1 cellular context compared by ENCODE assay signal in genomic region chr2:231706731-231707624, GRCh38.
A peak's percentile ranks its signal among the peaks of the same experiment; 100 is the strongest.
TF ChIP-seq lines count a peak whose summit lies in the region.

No MANE protein-coding gene starts in this region.

TF ChIP-seq in HepG2, 621 proteins besides CTCF, POLR2A, EP300 and RAD21 (continued from another document and continues in another):
- TF ChIP-seq, protein P1, sequence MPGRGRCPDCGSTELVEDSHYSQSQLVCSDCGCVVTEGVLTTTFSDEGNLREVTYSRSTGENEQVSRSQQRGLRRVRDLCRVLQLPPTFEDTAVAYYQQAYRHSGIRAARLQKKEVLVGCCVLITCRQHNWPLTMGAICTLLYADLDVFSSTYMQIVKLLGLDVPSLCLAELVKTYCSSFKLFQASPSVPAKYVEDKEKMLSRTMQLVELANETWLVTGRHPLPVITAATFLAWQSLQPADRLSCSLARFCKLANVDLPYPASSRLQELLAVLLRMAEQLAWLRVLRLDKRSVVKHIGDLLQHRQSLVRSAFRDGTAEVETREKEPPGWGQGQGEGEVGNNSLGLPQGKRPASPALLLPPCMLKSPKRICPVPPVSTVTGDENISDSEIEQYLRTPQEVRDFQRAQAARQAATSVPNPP (CRISPR knock-in tag; IDR thresholded peaks at IDR 0.05) = no peak; the same call in 1 of the 2 replicates
- TF ChIP-seq ZBTB42 (CRISPR knock-in tag; IDR thresholded peaks at IDR 0.05) (0 out of 2 replicates have a peak, but pooled peaks have one; percentile 31), ZNF10 (CRISPR knock-in tag; IDR thresholded peaks at IDR 0.05; ENCODE audit: borderline replicate concordance, low read depth) (no peak), UBTF (CRISPR knock-in tag; IDR thresholded peaks at IDR 0.05) (peak; percentile 90), SMARCC2 (IDR thresholded peaks at IDR 0.05) (no peak), ZNF558 (CRISPR knock-in tag; IDR thresholded peaks at IDR 0.05; ENCODE audit: borderline replicate concordance) (peak; percentile 67; the same call in 1 of the 2 replicates), ZNF547 (CRISPR knock-in tag; IDR thresholded peaks at IDR 0.05) (peak; percentile 62), POLR2AphosphoS5 (IDR thresholded peaks at IDR 0.05; ENCODE audit: low read depth, low read length) (peak; percentile 73), PHF8 (CRISPR knock-in tag; IDR thresholded peaks at IDR 0.05) (peak; percentile 86), SALL2 (CRISPR knock-in tag; IDR thresholded peaks at IDR 0.05) (no peak), ZNF691 (CRISPR knock-in tag; IDR thresholded peaks at IDR 0.05; ENCODE audit: borderline replicate concordance, low read depth) (no peak), DBP (CRISPR knock-in tag; IDR thresholded peaks at IDR 0.05; ENCODE audit: not compliant biosample characterization) (no peak), ZNF550 (CRISPR knock-in tag; IDR thresholded peaks at IDR 0.05; ENCODE audit: borderline replicate concordance) (no peak), RARG (CRISPR knock-in tag; IDR thresholded peaks at IDR 0.05; ENCODE audit: low read depth) (no peak), ZNF3 (CRISPR knock-in tag; IDR thresholded peaks at IDR 0.05) (no peak), NFE2L1 (CRISPR knock-in tag; IDR thresholded peaks at IDR 0.05; ENCODE audit: borderline replicate concordance) (no peak), SKI (IDR thresholded peaks at IDR 0.05; ENCODE audit: partially characterized antibody) (peak; percentile 12), STAT6 (CRISPR knock-in tag; IDR thresholded peaks at IDR 0.05; ENCODE audit: borderline replicate concordance) (no peak), RXRB (CRISPR knock-in tag; IDR thresholded peaks at IDR 0.05; ENCODE audit: borderline replicate concordance) (peak; percentile 61; the same call in 1 of the 2 replicates), SNAPC2 (CRISPR knock-in tag; IDR thresholded peaks at IDR 0.05) (no peak; the same call in 1 of the 2 replicates), RELA (CRISPR knock-in tag; IDR thresholded peaks at IDR 0.05) (peak; percentile 56; the same call in 1 of the 2 replicates), ZMYM3 (CRISPR knock-in tag; IDR thresholded peaks at IDR 0.05) (peak; percentile 84), EHMT2 (IDR thresholded peaks at IDR 0.05; ENCODE audit: borderline replicate concordance, low read depth, low read length) (peak; percentile 78; the same call in 1 of the 2 replicates), PRMT3 (CRISPR knock-in tag; IDR thresholded peaks at IDR 0.05; ENCODE audit: borderline replicate concordance, low read depth) (peak; percentile 82; the same call in 1 of the 2 replicates), ZNF687 (CRISPR knock-in tag; IDR thresholded peaks at IDR 0.05) (peak; percentile 73), RFX1 (IDR thresholded peaks at IDR 0.05) (no peak), ZNF784 (CRISPR knock-in tag; IDR thresholded peaks at IDR 0.05; ENCODE audit: borderline replicate concordance) (no peak), ATF6 (CRISPR knock-in tag; conservative IDR thresholded peaks at IDR 0.05) (0 out of 2 replicates have a peak, but pooled peaks have one; percentile 27), TRIM24 (CRISPR knock-in tag; IDR thresholded peaks at IDR 0.05) (no peak), ZNF790 (CRISPR knock-in tag; IDR thresholded peaks at IDR 0.05; ENCODE audit: borderline replicate concordance) (no peak), ZNF674 (CRISPR knock-in tag; IDR thresholded peaks at IDR 0.05; ENCODE audit: low read depth) (no peak), NR1H2 (CRISPR knock-in tag; IDR thresholded peaks at IDR 0.05; ENCODE audit: borderline replicate concordance, low read depth) (0 out of 2 replicates have a peak, but pooled peaks have one; percentile 42), TBX2 (CRISPR knock-in tag; IDR thresholded peaks at IDR 0.05; ENCODE audit: borderline replicate concordance) (no peak), ZFP90 (CRISPR knock-in tag; IDR thresholded peaks at IDR 0.05; ENCODE audit: borderline replicate concordance) (peak; percentile 69; the same call in 1 of the 2 replicates), ZNF567 (CRISPR knock-in tag; IDR thresholded peaks at IDR 0.05; ENCODE audit: borderline replicate concordance) (0 out of 2 replicates have a peak, but pooled peaks have one; percentile 20), SAFB2 (CRISPR knock-in tag; IDR thresholded peaks at IDR 0.05; ENCODE audit: borderline replicate concordance, low read depth) (peak; percentile 68), ZFAT (CRISPR knock-in tag; conservative IDR thresholded peaks at IDR 0.05) (no peak), MED13 (CRISPR knock-in tag; IDR thresholded peaks at IDR 0.05) (peak; percentile 70), TMF1 (CRISPR knock-in tag; IDR thresholded peaks at IDR 0.05; ENCODE audit: low read depth) (no peak), HOXD1 (CRISPR knock-in tag; IDR thresholded peaks at IDR 0.05) (no peak; the same call in 1 of the 2 replicates), MAFF (IDR thresholded peaks at IDR 0.05; ENCODE audit: low read depth, low read length) (no peak)
- TF ChIP-seq, protein P2, sequence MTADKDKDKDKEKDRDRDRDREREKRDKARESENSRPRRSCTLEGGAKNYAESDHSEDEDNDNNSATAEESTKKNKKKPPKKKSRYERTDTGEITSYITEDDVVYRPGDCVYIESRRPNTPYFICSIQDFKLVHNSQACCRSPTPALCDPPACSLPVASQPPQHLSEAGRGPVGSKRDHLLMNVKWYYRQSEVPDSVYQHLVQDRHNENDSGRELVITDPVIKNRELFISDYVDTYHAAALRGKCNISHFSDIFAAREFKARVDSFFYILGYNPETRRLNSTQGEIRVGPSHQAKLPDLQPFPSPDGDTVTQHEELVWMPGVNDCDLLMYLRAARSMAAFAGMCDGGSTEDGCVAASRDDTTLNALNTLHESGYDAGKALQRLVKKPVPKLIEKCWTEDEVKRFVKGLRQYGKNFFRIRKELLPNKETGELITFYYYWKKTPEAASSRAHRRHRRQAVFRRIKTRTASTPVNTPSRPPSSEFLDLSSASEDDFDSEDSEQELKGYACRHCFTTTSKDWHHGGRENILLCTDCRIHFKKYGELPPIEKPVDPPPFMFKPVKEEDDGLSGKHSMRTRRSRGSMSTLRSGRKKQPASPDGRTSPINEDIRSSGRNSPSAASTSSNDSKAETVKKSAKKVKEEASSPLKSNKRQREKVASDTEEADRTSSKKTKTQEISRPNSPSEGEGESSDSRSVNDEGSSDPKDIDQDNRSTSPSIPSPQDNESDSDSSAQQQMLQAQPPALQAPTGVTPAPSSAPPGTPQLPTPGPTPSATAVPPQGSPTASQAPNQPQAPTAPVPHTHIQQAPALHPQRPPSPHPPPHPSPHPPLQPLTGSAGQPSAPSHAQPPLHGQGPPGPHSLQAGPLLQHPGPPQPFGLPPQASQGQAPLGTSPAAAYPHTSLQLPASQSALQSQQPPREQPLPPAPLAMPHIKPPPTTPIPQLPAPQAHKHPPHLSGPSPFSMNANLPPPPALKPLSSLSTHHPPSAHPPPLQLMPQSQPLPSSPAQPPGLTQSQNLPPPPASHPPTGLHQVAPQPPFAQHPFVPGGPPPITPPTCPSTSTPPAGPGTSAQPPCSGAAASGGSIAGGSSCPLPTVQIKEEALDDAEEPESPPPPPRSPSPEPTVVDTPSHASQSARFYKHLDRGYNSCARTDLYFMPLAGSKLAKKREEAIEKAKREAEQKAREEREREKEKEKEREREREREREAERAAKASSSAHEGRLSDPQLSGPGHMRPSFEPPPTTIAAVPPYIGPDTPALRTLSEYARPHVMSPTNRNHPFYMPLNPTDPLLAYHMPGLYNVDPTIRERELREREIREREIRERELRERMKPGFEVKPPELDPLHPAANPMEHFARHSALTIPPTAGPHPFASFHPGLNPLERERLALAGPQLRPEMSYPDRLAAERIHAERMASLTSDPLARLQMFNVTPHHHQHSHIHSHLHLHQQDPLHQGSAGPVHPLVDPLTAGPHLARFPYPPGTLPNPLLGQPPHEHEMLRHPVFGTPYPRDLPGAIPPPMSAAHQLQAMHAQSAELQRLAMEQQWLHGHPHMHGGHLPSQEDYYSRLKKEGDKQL (CRISPR knock-in tag; IDR thresholded peaks at IDR 0.05; ENCODE audit: low read depth) = no peak
